Comparison of ENCODE assay signal across 24 cellular contexts in genomic region chr1:54397980-54398379, GRCh38. TPM values are rescaled to one million over a fixed set of nuclear protein-coding genes. Genes with fewer than 3 reads are reported as not detected.
DNase-seq lines count a peak whose midpoint lies in the region; ATAC-seq and TF ChIP-seq lines count a peak whose summit lies in the region.
"Had no signal": no experiment of that assay in that cellular context is flagged by ENCODE, and none has a peak within 500 bp of the region (broad histone marks: within the 10 kb centered on the region; RNA-seq: fewer than 3 reads in every experiment).

No MANE protein-coding gene starts in this region.

- peaks cover 85% of the 10 kb centered on the region for H4K20me1 ChIP-seq in hepatocyte (ENCODE audit: insufficient read depth, poor library complexity, severe bottlenecking)

- peaks cover 79% of the 10 kb centered on the region for H3K4me1 Mint-ChIP-seq in activated T-cell treated with anti-CD3 and anti-CD28 coated beads, Interleukin-2, amount 50 U/mL, for 24 hours (ENCODE audit: low read depth)

- peaks cover 50% of the 10 kb centered on the region for H3K36me3 ChIP-seq in cardiac muscle cell
- H3K36me3 ChIP-seq in NT2/D1 (ENCODE audit: insufficient read depth, insufficient read length, low read length): peaks cover 94% of the 10 kb centered on the region
- H3K36me3 ChIP-seq in hepatocyte (replicated peaks; ENCODE audit: insufficient read depth, low read depth): no peaks in the 10 kb centered on the region
- peaks cover 0 to 18% of the 10 kb centered on the region in 2 donors for H3K36me3 ChIP-seq in gastrocnemius medialis
- H3K36me3 ChIP-seq: MG63 had no signal

- peaks cover 99% of the 10 kb centered on the region for H3K79me2 ChIP-seq in hepatocyte

- H3K4me2 ChIP-seq in hepatocyte: no peak overlapping the region
- H3K4me2 ChIP-seq: GM23338 had no signal

- in situ Hi-C loops in gastrocnemius medialis (cut with MboI; ENCODE audit: low sequenced_read_pairs in 4 of 4): loop anchor here in 1 of 4 donors (10.0 kb wide), 1 partner anchor 123 kb away; no protein-coding TSS in a partner anchor

- no peaks in the 10 kb centered on the region for H3K9me3 Mint-ChIP-seq in activated T-cell treated with anti-CD3 and anti-CD28 coated beads, Interleukin-2, amount 50 U/mL, for 24 hours
- H3K9me3 Mint-ChIP-seq: CD8-positive, alpha-beta memory T cell; GM23338; H9; HFFc6 had no signal

- peaks cover 84% of the 10 kb centered on the region for H3K36me3 Mint-ChIP-seq in activated T-cell treated with anti-CD3 and anti-CD28 coated beads, Interleukin-2, amount 50 U/mL, for 24 hours (ENCODE audit: low read depth)

- DNase-seq in cardiac muscle cell (ENCODE audit: low read depth in 1 of 2, low spot score in 1 of 2): no peak
- no peak for DNase-seq in left ventricle myocardium superior
- DNase-seq in NT2/D1 (ENCODE audit: low read depth, low spot score): no peak
- DNase-seq in hepatocyte (ENCODE audit: low spot score): no peak
- no peak for DNase-seq in gastrocnemius medialis
- no peak for DNase-seq in HCEC 1CT
- DNase-seq in activated T-cell treated with anti-CD3 and anti-CD28 coated beads, Interleukin-2, amount 50 U/mL, for 24 hours: no peak
- DNase-seq: 8988T; ACHN; BE2C; CD8-positive, alpha-beta memory T cell; DMS 273 treated with DMSO at 0.1 percent for 48 hours; GF-D8; H9; HFFc6; KG1; MG63; NCI-H1694; NCI-H2227 treated with DMSO at 0.1 percent for 48 hours; NCI-H526 treated with DMSO at 0.1 percent for 48 hours; SIG-M5 had no signal

- no peak overlapping the region for H3K4me3 Mint-ChIP-seq in activated T-cell treated with anti-CD3 and anti-CD28 coated beads, Interleukin-2, amount 50 U/mL, for 24 hours
- H3K4me3 Mint-ChIP-seq: CD14-positive monocyte; CD8-positive, alpha-beta memory T cell; GM23338; H9; HFFc6 had no signal

- H3K27me3 Mint-ChIP-seq in activated T-cell treated with anti-CD3 and anti-CD28 coated beads, Interleukin-2, amount 50 U/mL, for 24 hours: no peaks in the 10 kb centered on the region
- H3K27me3 Mint-ChIP-seq: CD8-positive, alpha-beta memory T cell had no signal

- H3K9me2 ChIP-seq in hepatocyte (replicated peaks; ENCODE audit: insufficient read depth): no peaks in the 10 kb centered on the region

- no peak overlapping the region for H3K27ac Mint-ChIP-seq in activated T-cell treated with anti-CD3 and anti-CD28 coated beads, Interleukin-2, amount 50 U/mL, for 24 hours
- H3K27ac Mint-ChIP-seq: GM23338, HFFc6 had no signal

- intact Hi-C loops in left ventricle myocardium superior (cut with micrococcal nuclease) (no loop called here), gastrocnemius medialis (cut with DNase I; ENCODE audit: low total_unique reads) (no loop called here)

- WGBS in hepatocyte (ENCODE audit: low lambda C conversion rate, missing lambda C conversion rate): 86% methylated on average over 3 of the region's 3 CpGs

- H3K4me1 ChIP-seq in cardiac muscle cell (ENCODE audit: low read depth) (peaks cover 34% of the 10 kb centered on the region), NT2/D1 (ENCODE audit: insufficient read depth, insufficient read length) (peaks cover 10% of the 10 kb centered on the region), hepatocyte (ENCODE audit: insufficient read depth) (peaks cover 41% of the 10 kb centered on the region), gastrocnemius medialis (peaks cover 88 to 92% of the 10 kb centered on the region in 2 donors)
- H3K4me1 ChIP-seq: BE2C had no signal

- H3K9me3 ChIP-seq in cardiac muscle cell (ENCODE audit: low read depth) (no peaks in the 10 kb centered on the region), NT2/D1 (ENCODE audit: insufficient read depth, low read length) (no peaks in the 10 kb centered on the region), hepatocyte (ENCODE audit: low read depth) (no peaks in the 10 kb centered on the region), gastrocnemius medialis (no peaks in the 10 kb centered on the region)
- H3K9me3 ChIP-seq: BE2C, MG63 had no signal

- H3K27me3 ChIP-seq in cardiac muscle cell (no peaks in the 10 kb centered on the region), NT2/D1 (ENCODE audit: insufficient read depth, insufficient read length) (no peaks in the 10 kb centered on the region), hepatocyte (no peaks in the 10 kb centered on the region), gastrocnemius medialis (no peaks in the 10 kb centered on the region)
- H3K27me3 ChIP-seq: BE2C, MG63 had no signal

- TF ChIP-seq CTCF in cardiac muscle cell (IDR thresholded peaks at IDR 0.05; ENCODE audit: low read depth, low read length): no peak
- TF ChIP-seq CTCF in hepatocyte (IDR thresholded peaks at IDR 0.05; ENCODE audit: poor library complexity): no peak
- no peak for TF ChIP-seq CTCF in gastrocnemius medialis (IDR thresholded peaks at IDR 0.05 in 4 of 5, conservative IDR thresholded peaks at IDR 0.05 in 1 of 5)

- H3K27ac ChIP-seq in cardiac muscle cell (peak overlapping the region; percentile 25), hepatocyte (peak overlapping the region; percentile 53), gastrocnemius medialis (peak overlapping the region; percentile 79 to 89 (median 84))

- peak overlapping the region; percentile 4 for H3K9ac ChIP-seq in NT2/D1 (ENCODE audit: insufficient read length, low read depth)

- H3K4me3 ChIP-seq in cardiac muscle cell (no peak overlapping the region), NT2/D1 (ENCODE audit: insufficient read length, low read depth) (no peak overlapping the region), hepatocyte (no peak overlapping the region), gastrocnemius medialis (no peak overlapping the region)
- H3K4me3 ChIP-seq: GM23338, MG63 had no signal

- ATAC-seq in left ventricle myocardium superior (no peak), gastrocnemius medialis (no peak), HG02885 (IDR thresholded peaks at IDR 0.05; ENCODE audit: poor library complexity, unreplicated experiment) (no peak)

- TF ChIP-seq POLR2A in gastrocnemius medialis (IDR thresholded peaks at IDR 0.05): no peak

- no peak overlapping the region for H2AFZ ChIP-seq in hepatocyte
- H2AFZ ChIP-seq: GM23338 had no signal

RNA-seq across cellular contexts. Expression of gene SSBP3, which starts 8.2 kb away (rescaled TPM):
- total RNA-seq in cardiac muscle cell (81.0 and 90.6 TPM in 2 replicates), left ventricle myocardium superior (57.0 TPM), hepatocyte (27.1 and 47.2 TPM in 2 replicates), gastrocnemius medialis (10 to 100 TPM in 3 of 4 donors, 1 to 10 TPM in 1; 3.6 to 21.0 (median 14.9) TPM)
- polyA plus RNA-seq in cardiac muscle cell (40.2 and 56.0 TPM in 2 replicates), hepatocyte (23.8 and 25.8 TPM in 2 replicates)

Comparison
In these comparisons a context has a peak if more than half of its experiments do, and no peak if none do; other contexts are left out.
1. H3K27ac ChIP-seq: peak in every context shown above with its lines; median percentile 84 in gastrocnemius medialis; 53 in hepatocyte; 25 in cardiac muscle cell.